8 cellular contexts compared by ENCODE assay signal in genomic region chr5:163506726-163507125, GRCh38. TPM values are rescaled to one million over a fixed set of nuclear protein-coding genes. Genes with fewer than 3 reads are reported as not detected.
DNase-seq lines count a peak whose midpoint lies in the region; ATAC-seq and TF ChIP-seq lines count a peak whose summit lies in the region.

No MANE protein-coding gene starts in this region.

- H3K4me1 ChIP-seq in heart right ventricle, result peaks cover 6 to 76% (median 50%) of the 10 kb centered on the region in 9 donors
- peaks cover 0 to 75% (median 17%) of the 10 kb centered on the region in 3 donors for H3K4me1 ChIP-seq in gastroesophageal sphincter
- peaks cover 13 to 51% (median 13%) of the 10 kb centered on the region in 3 donors for H3K4me1 ChIP-seq in skeletal muscle tissue (ENCODE audit: control insufficient read depth in 3 of 3, insufficient read depth in 3 of 3, low read length in 3 of 3)

- H3K27ac ChIP-seq in heart right ventricle, result peak overlapping the region; percentile 88 to 99 (median 94)
- peak overlapping the region; percentile 87 for H3K27ac ChIP-seq in VCaP
- peak overlapping the region; percentile 86 to 98 (median 97) for H3K27ac ChIP-seq in gastroesophageal sphincter
- H3K27ac ChIP-seq in skeletal muscle tissue (ENCODE audit: low read depth, low read length), result peak overlapping the region; percentile 89

- peak overlapping the region; percentile 85 to 94 (median 93) for H3K9ac ChIP-seq in skeletal muscle tissue (ENCODE audit: low read depth in 1 of 3, low read length in 3 of 3)

- no peaks in the 10 kb centered on the region for H3K27me3 ChIP-seq in heart right ventricle
- H3K27me3 ChIP-seq in gastroesophageal sphincter, result no peaks in the 10 kb centered on the region
- H3K27me3 ChIP-seq in skeletal muscle tissue (ENCODE audit: control insufficient read depth in 3 of 3, insufficient read depth in 3 of 3, low read length in 3 of 3), result no peaks in the 10 kb centered on the region

- 1 to 5% methylated on average over 8 of the region's 8 CpGs for WGBS in heart right ventricle, 2 donors
- 4 to 5% methylated on average over 8 of the region's 8 CpGs for WGBS in gastroesophageal sphincter (ENCODE audit: low coverage in 1 of 2), 2 donors

- intact Hi-C loops in heart right ventricle (cut with DNase I) (loop anchor here in 3 of 10 donors (5.0 to 10.0 kb wide), 3 partner anchors 44 to 72 kb away; partner anchors contain the start of genes CCNG1 (in 1 of the 3), HMMR (in 1 of the 3) and NUDCD2 (in 1 of the 3)), left cardiac atrium (cut with DNase I) (no loop called here)

- no peak for ATAC-seq in heart right ventricle
- no peak for ATAC-seq in left cardiac atrium
- no peak for ATAC-seq in gastroesophageal sphincter
- no peak for ATAC-seq in HG03469 (IDR thresholded peaks at IDR 0.05; ENCODE audit: unreplicated experiment)

- H3K9me3 ChIP-seq in heart right ventricle (no peaks in the 10 kb centered on the region), gastroesophageal sphincter (no peaks in the 10 kb centered on the region), skeletal muscle tissue (ENCODE audit: control insufficient read depth in 3 of 3, low read length in 3 of 3) (no peaks in the 10 kb centered on the region)

- TF ChIP-seq CTCF in heart right ventricle (IDR thresholded peaks at IDR 0.05) (no peak), VCaP (conservative IDR thresholded peaks at IDR 0.05) (no peak), gastroesophageal sphincter (IDR thresholded peaks at IDR 0.05) (no peak)

- peak overlapping the region; percentile 59 to 90 (median 82) for H3K4me3 ChIP-seq in heart right ventricle
- peak overlapping the region; percentile 65 to 79 for H3K4me3 ChIP-seq in gastroesophageal sphincter
- peak overlapping the region; percentile 75 to 98 (median 94) for H3K4me3 ChIP-seq in skeletal muscle tissue (ENCODE audit: low read length in 3 of 3)

- DNase-seq in heart right ventricle, result no peak
- no peak for DNase-seq in left cardiac atrium
- no peak for DNase-seq in activated gamma-delta T cell treated with Interleukin-2 at 50 U/mL for 16 hours
- no peak for DNase-seq in activated CD8-positive, alpha-beta memory T cell treated with anti-CD3 and anti-CD28 coated beads, Interleukin-2, amount 50 U/mL, for 4 hours

- no peak for TF ChIP-seq EP300 in gastroesophageal sphincter (IDR thresholded peaks at IDR 0.05)

- no peak for TF ChIP-seq POLR2A in gastroesophageal sphincter (IDR thresholded peaks at IDR 0.05)

- H3K36me3 ChIP-seq in heart right ventricle (peaks cover 0 to 3% (median 0%) of the 10 kb centered on the region in 9 donors), gastroesophageal sphincter (no peaks in the 10 kb centered on the region), skeletal muscle tissue (ENCODE audit: control insufficient read depth in 3 of 3, insufficient read depth in 3 of 3, low read length in 3 of 3) (no peaks in the 10 kb centered on the region)

RNA-seq across cellular contexts. Expression of gene MAT2B, which starts 1.3 kb away (rescaled TPM):
- 10 to 100 TPM; 48.4 to 63.2 (median 56.9) TPM for total RNA-seq in heart right ventricle
- polyA plus RNA-seq in heart right ventricle, result 10 to 100 TPM; 22.9 to 34.6 TPM
- total RNA-seq in left cardiac atrium, result 10 to 100 TPM; 53.0 to 72.7 TPM
- total RNA-seq in gastroesophageal sphincter, result 10 to 100 TPM; 41.4 to 70.5 (median 54.8) TPM
- 47.5 TPM for total RNA-seq in skeletal muscle tissue

RNA-seq across cellular contexts. Expression of gene HMMR, which starts 46.3 kb away (rescaled TPM):
- total RNA-seq in heart right ventricle (1 to 10 TPM in 4 of 10 donors, under 1 TPM in 6; 0.10 to 4.0 (median 0.47) TPM), left cardiac atrium (1 to 10 TPM in 1 of 2 donors, under 1 TPM in 1; 0.52 to 1.7 TPM), gastroesophageal sphincter (1 to 10 TPM in 1 of 4 donors, under 1 TPM in 2, not detected in 1; 0.16 to 1.4 (median 0.54) TPM), skeletal muscle tissue (2.6 TPM)
- under 1 TPM; 0.20 to 0.59 TPM for polyA plus RNA-seq in heart right ventricle

RNA-seq across cellular contexts. Expression of gene NUDCD2, which starts 46.8 kb away (rescaled TPM):
- total RNA-seq in heart right ventricle, result 10 to 100 TPM in 8 of 10 donors, 1 to 10 TPM in 2; 9.3 to 17.1 (median 12.7) TPM
- 1 to 10 TPM; 4.0 to 4.1 TPM for polyA plus RNA-seq in heart right ventricle
- 10 to 100 TPM; 15.7 to 16.4 TPM for total RNA-seq in left cardiac atrium
- total RNA-seq in gastroesophageal sphincter, result 10 to 100 TPM in 1 of 4 donors, 1 to 10 TPM in 3; 8.9 to 13.2 (median 9.4) TPM
- total RNA-seq in skeletal muscle tissue, result 5.7 TPM
